17 cellular contexts compared by ENCODE assay signal in genomic region chr12:50720085-50720484, GRCh38.
"Had no signal": no experiment of that assay in that cellular context is flagged by ENCODE, and none has a peak within 500 bp of the region (broad histone marks: within the 10 kb centered on the region; RNA-seq: fewer than 3 reads in every experiment).

No MANE protein-coding gene starts in this region.

- H3K36me3 ChIP-seq: ovary had no signal

- H3K27me3 ChIP-seq: esophagus squamous epithelium, left lung, neural progenitor cell, ovary, spleen, stomach, thyroid gland had no signal

- DNase-seq: activated CD4-positive, alpha-beta T cell treated with anti-CD3 and anti-CD28 coated beads, Interleukin-2, amount 50 U/mL, for 4 hours; activated CD4-positive, CD25-positive, alpha-beta regulatory T cell treated with anti-CD3 and anti-CD28 coated beads, Interleukin-2, amount 50 U/mL, for 72 hours; activated naive CD4-positive, alpha-beta T cell treated with anti-CD3 and anti-CD28 coated beads for 36 hours; activated naive CD8-positive, alpha-beta T cell treated with anti-CD3 and anti-CD28 coated beads, Interleukin-2, amount 50 U/mL, for 24 hours; cortex of kidney; effector CD4-positive, alpha-beta T cell; esophagus squamous epithelium; left lung; naive B cell; ovary; spleen; stomach; T-helper 9 cell; thyroid gland had no signal

- H3K9me3 ChIP-seq: esophagus squamous epithelium, left lung, ovary, spleen, stomach, thyroid gland had no signal

- H3K4me1 ChIP-seq: left lung, neural progenitor cell, thyroid gland had no signal

- H3K4me3 ChIP-seq: esophagus squamous epithelium, left lung, neural progenitor cell, ovary, spleen, stomach, thyroid gland had no signal

- ATAC-seq: activated naive CD8-positive, alpha-beta T cell treated with anti-CD3 and anti-CD28 coated beads, Interleukin-2, amount 50 U/mL, for 24 hours; activated T-helper 17 cell treated with anti-CD3 and anti-CD28 coated beads, Interleukin-2, amount 50 U/mL, for 72 hours; left lung; sciatic nerve had no signal

- H3K27ac ChIP-seq: esophagus squamous epithelium, left lung, neural progenitor cell, ovary, spleen, stomach, thyroid gland had no signal
